9 cellular contexts compared by ENCODE assay signal in genomic region chr5:69491838-69492390, GRCh38. TPM values are rescaled to one million over a fixed set of nuclear protein-coding genes. Genes with fewer than 3 reads are reported as not detected.
DNase-seq lines count a peak whose midpoint lies in the region; ATAC-seq, FAIRE-seq and TF ChIP-seq lines count a peak whose summit lies in the region.
"Had no signal": no experiment of that assay in that cellular context is flagged by ENCODE, and none has a peak within 500 bp of the region (broad histone marks: within the 10 kb centered on the region; RNA-seq: fewer than 3 reads in every experiment).

No MANE protein-coding gene starts in this region.

- peak overlapping the region; percentile 71 for H3K4me2 ChIP-seq in A549

- H3K27ac Mint-ChIP-seq in HFFc6 = no peak overlapping the region

- H3K4me3 ChIP-seq in A549 (peak overlapping the region; percentile 95), cardiac fibroblast (replicated peaks in 1 of 2; ENCODE audit: low read depth in 2 of 2, low read length in 2 of 2) (peak overlapping the region; percentile 52 to 56), mucosa of rectum (ENCODE audit: low read length in 2 of 2) (peak overlapping the region; percentile 79 to 86)

- WGBS in A549 (ENCODE audit: missing lambda C conversion rate) = 16% methylated on average over 17 of the region's 17 CpGs

- no peak for TF ChIP-seq RAD21 in A549 (conservative IDR thresholded peaks at IDR 0.05 in 1 of 2, IDR thresholded peaks at IDR 0.05 in 1 of 2)

- H3K27ac ChIP-seq in A549 (peak overlapping the region; percentile 75 to 91), mucosa of rectum (ENCODE audit: low read depth in 2 of 2, low read length in 2 of 2) (peak overlapping the region; percentile 94 to 95)

- no peak; a peak in 1 of 6 replicates for ATAC-seq in A549
- no peak for ATAC-seq in GM18861 (IDR thresholded peaks at IDR 0.05; ENCODE audit: unreplicated experiment)

- no peak for TF ChIP-seq POLR2A in A549 (IDR thresholded peaks at IDR 0.05; ENCODE audit: low read length)

- POLR2A ChIA-PET in A549 (lab: Yijun Ruan, JAX) = no interaction called here

- H3K4me1 Mint-ChIP-seq in HFFc6 (ENCODE audit: low read depth) = peaks cover 4% of the 10 kb centered on the region; the same call in 1 of the 2 replicates

- H3K4me3 Mint-ChIP-seq in HFFc6 = peak overlapping the region; percentile 66

- CTCF ChIA-PET in A549 (lab: Yijun Ruan, JAX) = no interaction called here

- H3K36me3 ChIP-seq in mucosa of rectum (ENCODE audit: control insufficient read depth in 2 of 2, insufficient read depth in 2 of 2, low read length in 2 of 2) = no peaks in the 10 kb centered on the region

- FAIRE-seq in A549 (lab: Jason Lieb, UNC) = no peak

- H3K27me3 ChIP-seq in mucosa of rectum (ENCODE audit: control insufficient read depth in 2 of 2, insufficient read depth in 2 of 2, low read length in 2 of 2) = no peaks in the 10 kb centered on the region

- H3K4me1 ChIP-seq in A549 (peaks cover 21% of the 10 kb centered on the region; the same call in 2 of the 3 replicates), mucosa of rectum (ENCODE audit: control insufficient read depth in 2 of 2, insufficient read depth in 2 of 2, low read length in 2 of 2) (peaks cover 6 to 7% of the 10 kb centered on the region in 2 donors)

- peaks cover 27% of the 10 kb centered on the region for H3K27me3 Mint-ChIP-seq in HFFc6 (ENCODE audit: insufficient read depth)

- no peaks in the 10 kb centered on the region for H3K9me3 ChIP-seq in A549
- no peaks in the 10 kb centered on the region for H3K9me3 ChIP-seq in mucosa of rectum (ENCODE audit: control insufficient read depth in 2 of 2, low read length in 2 of 2)

- peak overlapping the region; percentile 91 to 97 for H3K9ac ChIP-seq in mucosa of rectum (ENCODE audit: low read depth in 1 of 2, low read length in 2 of 2)

- TF ChIP-seq CTCF in A549 (IDR thresholded peaks at IDR 0.05) = no peak
- TF ChIP-seq CTCF in HFFc6 (IDR thresholded peaks at IDR 0.05) = no peak
- no peak for TF ChIP-seq CTCF in cardiac fibroblast (IDR thresholded peaks at IDR 0.05; ENCODE audit: low read depth, low read length)

- no peaks in the 10 kb centered on the region for H3K9me3 Mint-ChIP-seq in HFFc6

- TF ChIP-seq EP300 in A549 (IDR thresholded peaks at IDR 0.05) = no peak

- no peaks in the 10 kb centered on the region for H3K36me3 Mint-ChIP-seq in HFFc6 (ENCODE audit: low read depth)

- peak in 1 of 2 experiments; percentile 12 for DNase-seq in A549 (ENCODE audit: low read depth in 1 of 2, low spot score in 1 of 2)
- no peak for DNase-seq in HFFc6
- no peak for DNase-seq in cardiac fibroblast (ENCODE audit: low read depth in 2 of 2)
- no peak for DNase-seq in central memory CD4-positive, alpha-beta T cell
- no peak for DNase-seq in SKM-1 treated with dmso at 0.1 percent for 144 hours (lab: John Stamatoyannopoulos, UW; ENCODE audit: unreplicated experiment)
- DNase-seq in T-helper 9 cell = no peak
- DNase-seq: stimulated activated naive CD4-positive, alpha-beta T cell had no signal

TF ChIP-seq in A549, 52 proteins besides CTCF, POLR2A, EP300 and RAD21:
- TF ChIP-seq TFCP2L1 (CRISPR knock-in tag; IDR thresholded peaks at IDR 0.05) (no peak), ZC3H11A (IDR thresholded peaks at IDR 0.05) (no peak), NFE2L2 (conservative IDR thresholded peaks at IDR 0.05; ENCODE audit: low read length) (no peak), KDM1A (IDR thresholded peaks at IDR 0.05; ENCODE audit: low read depth) (no peak), MAZ (IDR thresholded peaks at IDR 0.05; ENCODE audit: borderline replicate concordance, low read depth, low read length) (no peak), REST (IDR thresholded peaks at IDR 0.05) (no peak), HOXB5 (CRISPR knock-in tag; IDR thresholded peaks at IDR 0.05) (no peak), EHMT2 (IDR thresholded peaks at IDR 0.05; ENCODE audit: low read depth) (no peak), MYC (IDR thresholded peaks at IDR 0.05; ENCODE audit: borderline replicate concordance, low read length) (no peak), ESRRA (IDR thresholded peaks at IDR 0.05; ENCODE audit: borderline replicate concordance, low read length) (no peak), FOSB (CRISPR knock-in tag; IDR thresholded peaks at IDR 0.05) (no peak)
- TF ChIP-seq, protein P1, sequence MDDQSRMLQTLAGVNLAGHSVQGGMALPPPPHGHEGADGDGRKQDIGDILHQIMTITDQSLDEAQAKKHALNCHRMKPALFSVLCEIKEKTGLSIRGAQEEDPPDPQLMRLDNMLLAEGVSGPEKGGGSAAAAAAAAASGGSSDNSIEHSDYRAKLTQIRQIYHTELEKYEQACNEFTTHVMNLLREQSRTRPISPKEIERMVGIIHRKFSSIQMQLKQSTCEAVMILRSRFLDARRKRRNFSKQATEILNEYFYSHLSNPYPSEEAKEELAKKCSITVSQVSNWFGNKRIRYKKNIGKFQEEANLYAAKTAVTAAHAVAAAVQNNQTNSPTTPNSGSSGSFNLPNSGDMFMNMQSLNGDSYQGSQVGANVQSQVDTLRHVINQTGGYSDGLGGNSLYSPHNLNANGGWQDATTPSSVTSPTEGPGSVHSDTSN (IDR thresholded peaks at IDR 0.05) = no peak

RNA-seq across cellular contexts. Expression of gene OCLN, which starts 0.7 kb away (rescaled TPM):
- polyA plus RNA-seq in A549 (2011; rRNA removed) (49.8 and 54.1 TPM in 2 replicates), A549 (2017; fragmentation: RNase III; extraction: RNeasy Plus Mini Kit Qiagen cat#74134 plus additional on column Dnase treatment) (10.7 to 12.7 TPM (median 11.4 TPM) in 3 replicates)
- polyA plus RNA-seq in A549 (2012; cell fraction: cytosol; rRNA removed) = 4.9 and 6.3 TPM in 2 replicates
- 3.3 and 4.7 TPM in 2 replicates for polyA plus RNA-seq in A549 (2012; cell fraction: nucleus; rRNA removed)
- 58.5 and 62.7 TPM in 2 replicates for polyA minus RNA-seq in A549 (2011; rRNA and poly(A)+ RNA removed)
- 1 to 10 TPM in 1 of 6 experiments, under 1 TPM in 5; 0.38 to 1.3 (median 0.66) TPM for total RNA-seq in HFFc6 (2021; fragmentation: NEBNext Ultra II Directional; extraction: Animal tissue kit (Norgen Biotek cat#: 25700))
